ENCODE assay signal across 1 cellular context in genomic region chr20:58911309-58911708, GRCh38.
TF ChIP-seq lines count a peak whose summit lies in the region.

No MANE protein-coding gene starts in this region.

TF ChIP-seq in HepG2, 621 proteins besides CTCF, POLR2A, EP300 and RAD21:
- TF ChIP-seq, protein P1, sequence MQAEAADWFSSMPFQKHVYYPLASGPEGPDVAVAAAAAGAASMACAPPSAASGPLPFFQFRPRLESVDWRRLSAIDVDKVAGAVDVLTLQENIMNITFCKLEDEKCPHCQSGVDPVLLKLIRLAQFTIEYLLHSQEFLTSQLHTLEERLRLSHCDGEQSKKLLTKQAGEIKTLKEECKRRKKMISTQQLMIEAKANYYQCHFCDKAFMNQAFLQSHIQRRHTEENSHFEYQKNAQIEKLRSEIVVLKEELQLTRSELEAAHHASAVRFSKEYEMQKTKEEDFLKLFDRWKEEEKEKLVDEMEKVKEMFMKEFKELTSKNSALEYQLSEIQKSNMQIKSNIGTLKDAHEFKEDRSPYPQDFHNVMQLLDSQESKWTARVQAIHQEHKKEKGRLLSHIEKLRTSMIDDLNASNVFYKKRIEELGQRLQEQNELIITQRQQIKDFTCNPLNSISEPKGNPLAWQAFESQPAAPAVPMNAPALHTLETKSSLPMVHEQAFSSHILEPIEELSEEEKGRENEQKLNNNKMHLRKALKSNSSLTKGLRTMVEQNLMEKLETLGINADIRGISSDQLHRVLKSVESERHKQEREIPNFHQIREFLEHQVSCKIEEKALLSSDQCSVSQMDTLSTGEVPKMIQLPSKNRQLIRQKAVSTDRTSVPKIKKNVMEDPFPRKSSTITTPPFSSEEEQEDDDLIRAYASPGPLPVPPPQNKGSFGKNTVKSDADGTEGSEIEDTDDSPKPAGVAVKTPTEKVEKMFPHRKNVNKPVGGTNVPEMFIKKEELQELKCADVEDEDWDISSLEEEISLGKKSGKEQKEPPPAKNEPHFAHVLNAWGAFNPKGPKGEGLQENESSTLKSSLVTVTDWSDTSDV (CRISPR knock-in tag; IDR thresholded peaks at IDR 0.05): no peak
- TF ChIP-seq ZZZ3 (CRISPR knock-in tag; IDR thresholded peaks at IDR 0.05; ENCODE audit: borderline replicate concordance) (no peak), SSRP1 (CRISPR knock-in tag; IDR thresholded peaks at IDR 0.05) (0 out of 2 replicates have a peak, but pooled peaks have one; percentile 38), ATF6 (CRISPR knock-in tag; conservative IDR thresholded peaks at IDR 0.05) (no peak), ZNF503 (CRISPR knock-in tag; IDR thresholded peaks at IDR 0.05) (no peak), ZNF20 (CRISPR knock-in tag; IDR thresholded peaks at IDR 0.05) (no peak), NR3C1 (CRISPR knock-in tag; IDR thresholded peaks at IDR 0.05) (no peak), ZNF256 (CRISPR knock-in tag; conservative IDR thresholded peaks at IDR 0.05) (no peak), RBFOX2 (IDR thresholded peaks at IDR 0.05; ENCODE audit: low read depth, low read length) (0 out of 2 replicates have a peak, but pooled peaks have one; percentile 35), ZNF850 (CRISPR knock-in tag; conservative IDR thresholded peaks at IDR 0.05) (no peak), ZNF652 (CRISPR knock-in tag; IDR thresholded peaks at IDR 0.05; ENCODE audit: borderline replicate concordance, low read depth) (no peak), PAF1 (CRISPR knock-in tag; IDR thresholded peaks at IDR 0.05) (0 out of 2 replicates have a peak, but pooled peaks have one; percentile 69), TBP (CRISPR knock-in tag; IDR thresholded peaks at IDR 0.05) (no peak), MBD4 (IDR thresholded peaks at IDR 0.05; ENCODE audit: borderline replicate concordance, low read length) (0 out of 2 replicates have a peak, but pooled peaks have one; percentile 30), CENPX (CRISPR knock-in tag; IDR thresholded peaks at IDR 0.05) (no peak), RBM22 (optimal IDR thresholded peaks at IDR 0.05; ENCODE audit: low read length) (peak; percentile 99), HOXA7 (CRISPR knock-in tag; IDR thresholded peaks at IDR 0.05) (no peak), POLR2G (IDR thresholded peaks at IDR 0.05; ENCODE audit: low read depth, low read length) (0 out of 2 replicates have a peak, but pooled peaks have one; percentile 10), MYNN (CRISPR knock-in tag; IDR thresholded peaks at IDR 0.05; ENCODE audit: low read depth) (no peak), POLR2AphosphoS2 (IDR thresholded peaks at IDR 0.05; ENCODE audit: low read depth, low read length) (peak; percentile 85; the same call in 1 of the 2 replicates), CEBPB (IDR thresholded peaks at IDR 0.05; ENCODE audit: borderline replicate concordance, low read depth, low read length) (peak; percentile 30; the same call in 1 of the 2 replicates)
- TF ChIP-seq, protein P2, sequence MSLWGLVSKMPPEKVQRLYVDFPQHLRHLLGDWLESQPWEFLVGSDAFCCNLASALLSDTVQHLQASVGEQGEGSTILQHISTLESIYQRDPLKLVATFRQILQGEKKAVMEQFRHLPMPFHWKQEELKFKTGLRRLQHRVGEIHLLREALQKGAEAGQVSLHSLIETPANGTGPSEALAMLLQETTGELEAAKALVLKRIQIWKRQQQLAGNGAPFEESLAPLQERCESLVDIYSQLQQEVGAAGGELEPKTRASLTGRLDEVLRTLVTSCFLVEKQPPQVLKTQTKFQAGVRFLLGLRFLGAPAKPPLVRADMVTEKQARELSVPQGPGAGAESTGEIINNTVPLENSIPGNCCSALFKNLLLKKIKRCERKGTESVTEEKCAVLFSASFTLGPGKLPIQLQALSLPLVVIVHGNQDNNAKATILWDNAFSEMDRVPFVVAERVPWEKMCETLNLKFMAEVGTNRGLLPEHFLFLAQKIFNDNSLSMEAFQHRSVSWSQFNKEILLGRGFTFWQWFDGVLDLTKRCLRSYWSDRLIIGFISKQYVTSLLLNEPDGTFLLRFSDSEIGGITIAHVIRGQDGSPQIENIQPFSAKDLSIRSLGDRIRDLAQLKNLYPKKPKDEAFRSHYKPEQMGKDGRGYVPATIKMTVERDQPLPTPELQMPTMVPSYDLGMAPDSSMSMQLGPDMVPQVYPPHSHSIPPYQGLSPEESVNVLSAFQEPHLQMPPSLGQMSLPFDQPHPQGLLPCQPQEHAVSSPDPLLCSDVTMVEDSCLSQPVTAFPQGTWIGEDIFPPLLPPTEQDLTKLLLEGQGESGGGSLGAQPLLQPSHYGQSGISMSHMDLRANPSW (CRISPR knock-in tag; IDR thresholded peaks at IDR 0.05; ENCODE audit: borderline replicate concordance): no peak
TF ChIP-seq in HepG2: peak in this region for 8.
